13 cellular contexts compared by ENCODE assay signal in the genomic region with DNA sequence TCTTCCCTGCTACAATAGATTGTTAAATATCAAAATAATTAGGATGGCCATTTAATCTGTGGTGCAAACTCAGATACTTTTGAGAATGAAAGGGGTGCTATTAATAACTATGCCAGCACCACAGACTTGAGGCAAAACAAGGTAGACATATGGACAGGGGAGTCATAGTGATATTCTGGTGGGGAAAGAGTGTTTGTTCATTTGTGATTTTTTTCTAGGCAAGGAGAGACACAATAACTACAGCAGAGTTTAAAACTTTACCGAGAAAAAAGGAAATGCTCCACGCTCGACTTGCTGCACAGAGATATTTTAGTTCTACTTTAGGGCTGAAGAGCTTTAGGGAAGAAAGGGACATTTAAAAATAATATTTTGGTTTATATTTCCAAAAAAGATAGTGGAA.
DNase-seq lines count a peak whose midpoint lies in the region; ATAC-seq and FAIRE-seq lines count a peak whose summit lies in the region.
"Had no signal": no experiment of that assay in that cellular context is flagged by ENCODE, and none has a peak within 500 bp of the region (broad histone marks: within the 10 kb centered on the region; RNA-seq: fewer than 3 reads in every experiment).

No MANE protein-coding gene starts in this region.

- ATAC-seq in GM18858 (IDR thresholded peaks at IDR 0.05; ENCODE audit: unreplicated experiment) (peak; percentile 34), GM21619 (IDR thresholded peaks at IDR 0.05; ENCODE audit: unreplicated experiment) (peak; percentile 46), HG03175 (IDR thresholded peaks at IDR 0.05; ENCODE audit: unreplicated experiment) (peak; percentile 30), naive B cell (ENCODE audit: low read depth in 2 of 2) (peak; percentile 70 to 71)
- ATAC-seq: naive thymus-derived CD4-positive, alpha-beta T cell had no signal

- peak overlapping the region in 4 of 6 donors; percentile 2 to 63 (median 47) for H3K27ac Mint-ChIP-seq in naive B cell
- H3K27ac Mint-ChIP-seq: brain; naive thymus-derived CD4-positive, alpha-beta T cell; type B pancreatic cell had no signal

- no peak for FAIRE-seq in frontal cortex (lab: Jason Lieb, UNC)

- peak; percentile 22 for DNase-seq in naive B cell
- DNase-seq in anterior cingulate cortex (lab: John Stamatoyannopoulos, UW): no peak
- no peak for DNase-seq in DMS79 (lab: John Stamatoyannopoulos, UW)
- DNase-seq in frontal cortex (ENCODE audit: low spot score in 2 of 2): no peak
- no peak for DNase-seq in NOMO-1 (lab: John Stamatoyannopoulos, UW; ENCODE audit: unreplicated experiment in 2 of 2)
- DNase-seq: activated naive CD4-positive, alpha-beta T cell treated with Interleukin-2 at 50 U/mL for 16 hours; AML-193; naive thymus-derived CD4-positive, alpha-beta T cell had no signal

- peak overlapping the region; percentile 23 to 86 (median 66) for H3K4me3 Mint-ChIP-seq in naive B cell
- H3K4me3 Mint-ChIP-seq: brain; naive thymus-derived CD4-positive, alpha-beta T cell; type B pancreatic cell had no signal

- peaks cover 29 to 49% (median 38%) of the 10 kb centered on the region in 3 donors for H3K4me1 Mint-ChIP-seq in naive B cell

- H3K9me3 Mint-ChIP-seq in naive B cell: peaks cover 0 to 6% (median 0%) of the 10 kb centered on the region in 7 donors
- H3K9me3 Mint-ChIP-seq: type B pancreatic cell had no signal

- no peaks in the 10 kb centered on the region for H3K36me3 Mint-ChIP-seq in naive B cell
- H3K36me3 Mint-ChIP-seq: brain; naive thymus-derived CD4-positive, alpha-beta T cell; type B pancreatic cell had no signal

- no peaks in the 10 kb centered on the region for H3K27me3 Mint-ChIP-seq in naive B cell
- H3K27me3 Mint-ChIP-seq: brain; naive thymus-derived CD4-positive, alpha-beta T cell; type B pancreatic cell had no signal
